In the genomic region with DNA sequence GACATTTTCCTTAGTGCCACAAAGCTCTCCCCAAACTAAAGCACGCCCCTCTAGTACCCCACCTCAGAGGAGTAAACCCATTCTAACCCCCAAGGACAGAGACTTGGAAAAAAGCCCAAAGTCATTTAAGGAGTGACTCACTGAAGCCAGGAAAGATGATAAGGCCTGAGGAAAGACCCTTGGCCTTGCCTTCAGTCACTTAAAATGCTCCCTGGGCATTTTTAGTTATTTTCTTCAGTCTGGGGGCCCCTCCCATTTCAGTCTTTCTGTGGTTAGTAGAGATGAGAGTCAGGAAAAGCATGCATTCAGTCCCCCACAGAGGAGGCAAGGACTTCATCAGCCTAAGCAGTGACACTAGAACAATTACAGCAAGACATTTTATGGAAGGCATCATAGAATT, we compare ENCODE assay signal across 1 cellular context.
TF ChIP-seq lines count a peak whose summit lies in the region.

No MANE protein-coding gene starts in this region.

TF ChIP-seq in K562, 482 proteins besides CTCF, POLR2A, EP300 and RAD21:
- TF ChIP-seq THAP7 (CRISPR knock-in tag; IDR thresholded peaks at IDR 0.05) (no peak), DACH1 (IDR thresholded peaks at IDR 0.05; ENCODE audit: partially characterized antibody) (no peak), PKNOX1 (IDR thresholded peaks at IDR 0.05) (no peak), HBP1 (CRISPR knock-in tag; IDR thresholded peaks at IDR 0.05) (no peak), JUND (IDR thresholded peaks at IDR 0.05; ENCODE audit: borderline replicate concordance, low read depth, low read length) (0 out of 2 replicates have a peak, but pooled peaks have one; percentile 6), JUND (tag; IDR thresholded peaks at IDR 0.05; ENCODE audit: borderline replicate concordance, low read depth, low read length) (no peak), ZNF277 (CRISPR knock-in tag; IDR thresholded peaks at IDR 0.05; ENCODE audit: borderline replicate concordance) (no peak), NFIC (IDR thresholded peaks at IDR 0.05) (peak; percentile 32; the same call in 1 of the 2 replicates), ZNF507 (tag; conservative IDR thresholded peaks at IDR 0.05) (no peak), ZNF184 (CRISPR knock-in tag; IDR thresholded peaks at IDR 0.05) (no peak), MYNN (IDR thresholded peaks at IDR 0.05) (no peak), MYNN (CRISPR knock-in tag; IDR thresholded peaks at IDR 0.05) (no peak), FOSL1 (tag; conservative IDR thresholded peaks at IDR 0.05) (peak; percentile 33; the same call in 1 of the 2 replicates), FOXJ2 (tag; IDR thresholded peaks at IDR 0.05) (no peak)
- TF ChIP-seq, protein P1, sequence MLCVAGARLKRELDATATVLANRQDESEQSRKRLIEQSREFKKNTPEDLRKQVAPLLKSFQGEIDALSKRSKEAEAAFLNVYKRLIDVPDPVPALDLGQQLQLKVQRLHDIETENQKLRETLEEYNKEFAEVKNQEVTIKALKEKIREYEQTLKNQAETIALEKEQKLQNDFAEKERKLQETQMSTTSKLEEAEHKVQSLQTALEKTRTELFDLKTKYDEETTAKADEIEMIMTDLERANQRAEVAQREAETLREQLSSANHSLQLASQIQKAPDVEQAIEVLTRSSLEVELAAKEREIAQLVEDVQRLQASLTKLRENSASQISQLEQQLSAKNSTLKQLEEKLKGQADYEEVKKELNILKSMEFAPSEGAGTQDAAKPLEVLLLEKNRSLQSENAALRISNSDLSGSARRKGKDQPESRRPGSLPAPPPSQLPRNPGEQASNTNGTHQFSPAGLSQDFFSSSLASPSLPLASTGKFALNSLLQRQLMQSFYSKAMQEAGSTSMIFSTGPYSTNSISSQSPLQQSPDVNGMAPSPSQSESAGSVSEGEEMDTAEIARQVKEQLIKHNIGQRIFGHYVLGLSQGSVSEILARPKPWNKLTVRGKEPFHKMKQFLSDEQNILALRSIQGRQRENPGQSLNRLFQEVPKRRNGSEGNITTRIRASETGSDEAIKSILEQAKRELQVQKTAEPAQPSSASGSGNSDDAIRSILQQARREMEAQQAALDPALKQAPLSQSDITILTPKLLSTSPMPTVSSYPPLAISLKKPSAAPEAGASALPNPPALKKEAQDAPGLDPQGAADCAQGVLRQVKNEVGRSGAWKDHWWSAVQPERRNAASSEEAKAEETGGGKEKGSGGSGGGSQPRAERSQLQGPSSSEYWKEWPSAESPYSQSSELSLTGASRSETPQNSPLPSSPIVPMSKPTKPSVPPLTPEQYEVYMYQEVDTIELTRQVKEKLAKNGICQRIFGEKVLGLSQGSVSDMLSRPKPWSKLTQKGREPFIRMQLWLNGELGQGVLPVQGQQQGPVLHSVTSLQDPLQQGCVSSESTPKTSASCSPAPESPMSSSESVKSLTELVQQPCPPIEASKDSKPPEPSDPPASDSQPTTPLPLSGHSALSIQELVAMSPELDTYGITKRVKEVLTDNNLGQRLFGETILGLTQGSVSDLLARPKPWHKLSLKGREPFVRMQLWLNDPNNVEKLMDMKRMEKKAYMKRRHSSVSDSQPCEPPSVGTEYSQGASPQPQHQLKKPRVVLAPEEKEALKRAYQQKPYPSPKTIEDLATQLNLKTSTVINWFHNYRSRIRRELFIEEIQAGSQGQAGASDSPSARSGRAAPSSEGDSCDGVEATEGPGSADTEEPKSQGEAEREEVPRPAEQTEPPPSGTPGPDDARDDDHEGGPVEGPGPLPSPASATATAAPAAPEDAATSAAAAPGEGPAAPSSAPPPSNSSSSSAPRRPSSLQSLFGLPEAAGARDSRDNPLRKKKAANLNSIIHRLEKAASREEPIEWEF (CRISPR knock-in tag; IDR thresholded peaks at IDR 0.05): no peak
- TF ChIP-seq, protein P2, sequence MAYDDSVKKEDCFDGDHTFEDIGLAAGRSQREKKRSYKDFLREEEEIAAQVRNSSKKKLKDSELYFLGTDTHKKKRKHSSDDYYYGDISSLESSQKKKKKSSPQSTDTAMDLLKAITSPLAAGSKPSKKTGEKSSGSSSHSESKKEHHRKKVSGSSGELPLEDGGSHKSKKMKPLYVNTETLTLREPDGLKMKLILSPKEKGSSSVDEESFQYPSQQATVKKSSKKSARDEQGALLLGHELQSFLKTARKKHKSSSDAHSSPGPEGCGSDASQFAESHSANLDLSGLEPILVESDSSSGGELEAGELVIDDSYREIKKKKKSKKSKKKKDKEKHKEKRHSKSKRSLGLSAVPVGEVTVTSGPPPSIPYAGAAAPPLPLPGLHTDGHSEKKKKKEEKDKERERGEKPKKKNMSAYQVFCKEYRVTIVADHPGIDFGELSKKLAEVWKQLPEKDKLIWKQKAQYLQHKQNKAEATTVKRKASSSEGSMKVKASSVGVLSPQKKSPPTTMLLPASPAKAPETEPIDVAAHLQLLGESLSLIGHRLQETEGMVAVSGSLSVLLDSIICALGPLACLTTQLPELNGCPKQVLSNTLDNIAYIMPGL (CRISPR knock-in tag; IDR thresholded peaks at IDR 0.05): no peak
TF ChIP-seq in K562: peak in this region for 3.
